Comparison of ENCODE assay signal across 29 cellular contexts in the genomic region with DNA sequence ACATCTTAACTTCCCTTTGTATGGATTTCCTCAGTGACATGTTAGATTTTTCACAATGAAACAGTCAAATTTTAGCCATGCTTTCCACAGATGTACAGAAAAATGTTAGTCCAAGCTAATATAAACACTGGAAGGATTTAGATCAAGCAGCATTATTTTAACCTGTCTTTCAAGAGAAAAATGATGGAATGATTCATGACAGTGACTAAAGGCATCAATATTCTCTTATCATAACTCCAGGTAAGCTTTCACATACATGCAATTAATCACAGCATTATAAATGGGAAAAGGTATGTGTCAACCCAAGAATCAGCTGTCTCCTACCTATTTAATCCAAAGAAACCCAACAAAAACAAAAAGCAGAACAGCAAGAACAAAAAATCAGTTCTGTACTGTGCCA.
"Had no signal": no experiment of that assay in that cellular context is flagged by ENCODE, and none has a peak within 500 bp of the region (broad histone marks: within the 10 kb centered on the region; RNA-seq: fewer than 3 reads in every experiment).

No MANE protein-coding gene starts in this region.

- H3K36me3 ChIP-seq: brain microvascular endothelial cell, SJCRH30 had no signal

- DNase-seq: activated CD4-positive, alpha-beta T cell treated with anti-CD3 and anti-CD28 coated beads, Interleukin-2, amount 10 ng/mL, durations not matched to agents 24 days and 14 days; activated CD4-positive, alpha-beta T cell treated with anti-CD3 and anti-CD28 coated beads, Interleukin-2, amount 50 U/mL, for 4 hours; activated CD8-positive, alpha-beta T cell treated with anti-CD3 and anti-CD28 coated beads for 36 hours; activated effector memory CD4-positive, alpha-beta T cell treated with anti-CD3 and anti-CD28 coated beads, Interleukin-2, amount 50 U/mL, for 16 hours; activated naive CD4-positive, alpha-beta T cell; activated naive CD4-positive, alpha-beta T cell treated with anti-CD3 and anti-CD28 coated beads, Interleukin-2, amount 50 U/mL, for 16 hours; activated naive CD8-positive, alpha-beta T cell treated with anti-CD3 and anti-CD28 coated beads for 36 hours; activated T-cell treated with anti-CD3 and anti-CD28 coated beads, Interleukin-2, amount 50 U/mL, for 1 hour; activated T-cell treated with anti-CD3 and anti-CD28 coated beads, Interleukin-2, amount 50 U/mL, for 72 hours; amniotic stem cell; aorta; brain microvascular endothelial cell; NCI-H1092 treated with DMSO at 0.1 percent for 48 hours; NCI-H1417; NCI-H146; NCI-H187; NCI-H2029 treated with DMSO at 0.1 percent for 48 hours; NCI-H2107; NCI-H2171; NCI-H510A; NCI-H526; NCI-H748 treated with DMSO at 0.1 percent for 48 hours; NK-92 treated with Interleukin-12 subunit alpha and Interleukin-12 subunit beta, amount 100 ng/mL, for 24 hours; PC-9; SHP77; SJCRH30; T1000 had no signal

- H3K9me3 ChIP-seq: SJCRH30 had no signal

- H3K4me1 ChIP-seq: SJCRH30 had no signal

- H3K4me3 ChIP-seq: PC-9, SJCRH30, SK-N-MC had no signal

- H3K27ac ChIP-seq: brain microvascular endothelial cell, PC-9, SJCRH30, SK-N-MC had no signal

- ATAC-seq: activated CD8-positive, alpha-beta T cell treated with anti-CD3 and anti-CD28 coated beads for 36 hours; activated T-cell treated with anti-CD3 and anti-CD28 coated beads, Interleukin-2, amount 50 U/mL, for 72 hours; activated T-helper 17 cell treated with anti-CD3 and anti-CD28 coated beads, Interleukin-2, amount 50 U/mL, for 72 hours had no signal

- H3K27me3 ChIP-seq: brain microvascular endothelial cell, SJCRH30 had no signal

- H2AFZ ChIP-seq: PC-9 had no signal

- H3K4me2 ChIP-seq: PC-9 had no signal
